Comparison of ENCODE assay signal across 2 cellular contexts in genomic region chr21:45411810-45412206, GRCh38.
TF ChIP-seq lines count a peak whose summit lies in the region.

No MANE protein-coding gene starts in this region.

TF ChIP-seq in K562, 482 proteins besides CTCF, POLR2A, EP300 and RAD21 (continues in another document):
- no peak for TF ChIP-seq ESRRB (CRISPR knock-in tag; IDR thresholded peaks at IDR 0.05; ENCODE audit: borderline replicate concordance)
- TF ChIP-seq CBX3 (IDR thresholded peaks at IDR 0.05; ENCODE audit: borderline replicate concordance in 1 of 2, low read length in 2 of 2): no peak
- peak; percentile 23; the same call in 1 of the 2 replicates for TF ChIP-seq SP1 (CRISPR knock-in tag; IDR thresholded peaks at IDR 0.05)
- TF ChIP-seq POLR2G (IDR thresholded peaks at IDR 0.05; ENCODE audit: low read depth, low read length): no peak
- no peak for TF ChIP-seq ZBED1 (IDR thresholded peaks at IDR 0.05)
- peak; percentile 59; the same call in 1 of the 2 replicates for TF ChIP-seq ZNF395 (CRISPR knock-in tag; IDR thresholded peaks at IDR 0.05)
- no peak for TF ChIP-seq GTF3C2 (IDR thresholded peaks at IDR 0.05; ENCODE audit: borderline replicate concordance, extremely low read depth, insufficient read length)
- TF ChIP-seq POLR2AphosphoS5 (IDR thresholded peaks at IDR 0.05; ENCODE audit: control insufficient read depth, insufficient read depth, low read depth, low read length): no peak
- TF ChIP-seq HCFC1 (IDR thresholded peaks at IDR 0.05; ENCODE audit: low read depth, low read length): no peak
- no peak for TF ChIP-seq NCOA1 (IDR thresholded peaks at IDR 0.05; ENCODE audit: low read depth)
- no peak for TF ChIP-seq ZNF280A (IDR thresholded peaks at IDR 0.05; ENCODE audit: low read depth, partially characterized antibody)
- TF ChIP-seq IRF9 (tag; IDR thresholded peaks at IDR 0.05): 0 out of 2 replicates have a peak, but pooled peaks have one; percentile 9
- TF ChIP-seq ZNF76 (CRISPR knock-in tag; IDR thresholded peaks at IDR 0.05; ENCODE audit: borderline replicate concordance): no peak
- 0 out of 2 replicates have a peak, but pooled peaks have one; percentile 51 for TF ChIP-seq CREB3 (tag; conservative IDR thresholded peaks at IDR 0.05; ENCODE audit: low read depth)
- TF ChIP-seq GABPB2 (CRISPR knock-in tag; conservative IDR thresholded peaks at IDR 0.05): no peak
- no peak for TF ChIP-seq CHD4 (IDR thresholded peaks at IDR 0.05; ENCODE audit: insufficient read depth, insufficient replicate concordance, low read depth, low read length, poor library complexity, severe bottlenecking)
- no peak for TF ChIP-seq ZFP91 (CRISPR knock-in tag; IDR thresholded peaks at IDR 0.05)

TF ChIP-seq in HepG2, 621 proteins besides CTCF, POLR2A, EP300 and RAD21:
- TF ChIP-seq PCBP1 (IDR thresholded peaks at IDR 0.05; ENCODE audit: borderline replicate concordance, low read depth, low read length): 0 out of 2 replicates have a peak, but pooled peaks have one; percentile 45
- no peak for TF ChIP-seq ZNF225 (CRISPR knock-in tag; IDR thresholded peaks at IDR 0.05)
